Comparison of ENCODE assay signal across 9 cellular contexts in the genomic region with DNA sequence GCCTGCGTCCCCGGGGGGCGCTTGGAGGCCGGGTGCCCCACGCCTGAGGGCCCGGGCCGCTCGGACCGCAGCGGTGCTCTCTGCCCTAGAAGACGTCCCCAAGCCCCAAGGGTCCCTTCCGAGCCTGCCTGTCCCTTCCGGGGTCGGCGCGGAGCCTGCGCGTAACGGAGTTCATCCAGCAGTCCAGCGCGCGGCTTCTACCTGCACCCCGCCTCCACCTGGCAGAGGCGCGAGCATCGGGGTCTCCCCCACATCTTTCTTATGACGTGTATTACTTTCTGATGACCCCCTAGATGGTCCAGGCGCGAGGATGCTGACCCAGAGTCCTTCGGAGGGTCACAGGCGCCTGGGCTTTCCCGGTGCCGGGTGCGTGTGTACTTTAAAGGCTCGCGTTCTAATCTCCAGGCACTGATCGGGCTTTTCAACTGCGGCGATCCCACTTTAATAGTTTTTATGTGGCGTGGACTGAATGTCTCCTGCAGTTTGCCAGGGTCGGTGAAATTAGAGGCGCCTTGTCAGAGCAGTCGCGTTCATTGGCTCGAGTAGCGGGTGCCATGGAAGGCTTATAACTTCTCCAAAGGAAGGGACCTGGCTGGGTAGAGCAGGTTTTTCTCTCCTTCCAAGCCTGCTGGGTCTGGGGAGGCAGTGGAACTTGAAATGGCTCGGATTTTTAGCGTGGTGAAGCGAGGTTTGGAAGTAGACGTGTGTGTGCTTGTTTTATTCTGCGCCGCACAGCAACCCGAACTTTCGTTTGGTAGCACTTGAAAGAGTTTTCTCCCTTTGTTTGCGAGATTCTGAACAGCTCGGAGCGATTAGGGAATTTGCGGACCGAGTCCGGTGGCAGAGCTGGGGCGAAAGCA. TPM values are rescaled to one million over a fixed set of nuclear protein-coding genes. Genes with fewer than 3 reads are reported as not detected.
DNase-seq lines count a peak whose midpoint lies in the region; ATAC-seq and TF ChIP-seq lines count a peak whose summit lies in the region.
"Had no signal": no experiment of that assay in that cellular context is flagged by ENCODE, and none has a peak within 500 bp of the region (broad histone marks: within the 10 kb centered on the region; RNA-seq: fewer than 3 reads in every experiment).

No MANE protein-coding gene starts in this region.

- H3K27ac ChIP-seq in urinary bladder (ENCODE audit: low read depth) = peak overlapping the region; percentile 76
- H3K27ac ChIP-seq: right lobe of liver had no signal

- no peak for ATAC-seq in HG03432 (IDR thresholded peaks at IDR 0.05; ENCODE audit: unreplicated experiment)
- no peak for ATAC-seq in GM18861 (IDR thresholded peaks at IDR 0.05; ENCODE audit: unreplicated experiment)

- no peaks in the 10 kb centered on the region for H3K36me3 ChIP-seq in urinary bladder (ENCODE audit: insufficient read depth)
- H3K36me3 ChIP-seq: right lobe of liver had no signal

- peak overlapping the region; percentile 54 for H3K4me3 ChIP-seq in choroid plexus epithelial cell (ENCODE audit: low read depth, low read length)
- H3K4me3 ChIP-seq in urinary bladder (ENCODE audit: low read depth, low read length) = peak overlapping the region; percentile 68

- WGBS in urinary bladder = 1% methylated on average over 61 of the region's 61 CpGs

- DNase-seq in activated T-cell treated with anti-CD3 and anti-CD28 coated beads, Interleukin-2, amount 50 U/mL, for 48 hours = peak; percentile 19
- no peak for DNase-seq in activated T-cell treated with anti-CD3 and anti-CD28 coated beads, Interleukin-2, amount 50 U/mL, for 1 hour
- DNase-seq in choroid plexus epithelial cell (ENCODE audit: low read depth) = peak; percentile 48
- DNase-seq in lung microvascular endothelial cell (ENCODE audit: low read depth in 2 of 2) = peak; percentile 2 to 11
- DNase-seq in DMS114 treated with DMSO at 0.1 percent for 48 hours (lab: John Stamatoyannopoulos, UW; ENCODE audit: unreplicated experiment) = no peak

- TF ChIP-seq CTCF in choroid plexus epithelial cell (conservative IDR thresholded peaks at IDR 0.05; ENCODE audit: low read depth, low read length) = no peak

- H3K4me1 ChIP-seq in urinary bladder (ENCODE audit: insufficient read depth) = no peaks in the 10 kb centered on the region

RNA-seq across cellular contexts. Expression of a gene that starts 1.0 kb away (rescaled TPM):
- total RNA-seq in lung microvascular endothelial cell = 0.22 and 0.40 TPM in 2 replicates
- 20.9 TPM for total RNA-seq in urinary bladder
- polyA plus RNA-seq in urinary bladder = 1.3 TPM

Comparison
In these comparisons a context has a peak if more than half of its experiments do, and no peak if none do; other contexts are left out.
1. DNase-seq: peak in activated T-cell treated with anti-CD3 and anti-CD28 coated beads, Interleukin-2, amount 50 U/mL, for 48 hours (2 of 2), choroid plexus epithelial cell (single experiment) and lung microvascular endothelial cell (2 of 2); none in activated T-cell treated with anti-CD3 and anti-CD28 coated beads, Interleukin-2, amount 50 U/mL, for 1 hour (single experiment) and DMS114 treated with DMSO at 0.1 percent for 48 hours (single experiment).
2. RNA of a gene that starts 1.0 kb away (total RNA-seq): 20.9 TPM in urinary bladder (single experiment); 0.22 to 0.40 TPM in lung microvascular endothelial cell; every median in the first group is over 10 times any median in the second.